ENCODE assay signal across 7 cellular contexts in the genomic region with DNA sequence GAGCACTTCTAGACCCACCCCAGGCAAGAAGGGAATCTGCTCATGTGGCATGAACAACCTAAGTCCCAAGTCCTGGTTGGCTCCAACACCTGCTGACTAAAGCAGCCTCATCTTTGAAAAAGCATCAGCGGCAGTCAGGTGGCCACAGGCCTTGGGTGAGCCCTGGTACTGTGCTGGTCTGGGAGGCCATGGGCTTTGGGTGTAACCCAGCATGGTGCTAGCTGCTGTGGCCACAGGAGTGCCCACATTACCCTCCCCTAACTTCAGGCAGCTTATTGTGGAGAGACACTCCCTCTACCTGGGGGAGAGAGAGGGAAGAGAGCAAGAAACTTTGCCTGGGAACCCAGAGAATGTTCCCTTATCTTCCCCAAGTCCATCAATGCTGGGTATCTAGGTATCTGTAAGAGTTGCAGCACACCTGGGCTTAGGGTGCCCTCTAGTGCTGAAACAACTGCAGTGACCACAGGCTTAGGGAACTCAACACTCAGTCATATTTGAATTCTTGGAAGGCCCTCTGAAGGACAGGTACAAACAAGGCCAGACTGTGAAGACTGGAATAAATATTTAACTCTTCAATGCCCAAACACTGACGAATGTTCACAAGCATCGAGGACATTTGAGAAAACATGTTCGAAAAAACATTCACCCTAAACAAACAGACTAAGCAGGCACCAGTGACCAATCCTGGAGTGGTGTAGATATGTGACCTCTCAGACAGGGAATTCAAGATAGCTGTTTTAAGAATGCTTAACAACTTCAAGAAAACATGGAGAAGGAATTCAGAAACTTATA.
DNase-seq lines count a peak whose midpoint lies in the region; ATAC-seq, FAIRE-seq and TF ChIP-seq lines count a peak whose summit lies in the region.

No MANE protein-coding gene starts in this region.

- H3K9me3 Mint-ChIP-seq in nephron, result peaks cover 39% of the 10 kb centered on the region

- TF ChIP-seq POLR2A in GM12878 (IDR thresholded peaks at IDR 0.05; ENCODE audit: low read depth, low read length) (no peak), spleen (IDR thresholded peaks at IDR 0.05) (no peak)

- FAIRE-seq in GM12878 (lab: Jason Lieb, UNC), result no peak

- H3K4me1 ChIP-seq in Karpas-422 (ENCODE audit: low read length) (no peaks in the 10 kb centered on the region), GM12878 (ENCODE audit: control insufficient read depth, insufficient read depth, low read length) (no peaks in the 10 kb centered on the region), spleen (no peaks in the 10 kb centered on the region)

- H3K36me3 Mint-ChIP-seq in nephron (ENCODE audit: low read depth), result peaks cover 91% of the 10 kb centered on the region

- no peak overlapping the region for H3K27ac Mint-ChIP-seq in nephron

- TF ChIP-seq EP300 in GM12878 (IDR thresholded peaks at IDR 0.05; ENCODE audit: borderline replicate concordance in 1 of 2, control insufficient read depth in 1 of 2, low read depth in 2 of 2, low read length in 2 of 2), result no peak

- RAD21 ChIA-PET in GM12878 (lab: Charles Lee; ENCODE audit: unreplicated experiment), result no interaction called here

- SMC1A ChIA-PET in GM12878 (lab: Charles Lee; ENCODE audit: uncharacterized antibody, unreplicated experiment), result interaction anchor here (0.7 to 0.8 kb wide), 2 partner anchors 59 to 221 kb away, joined by 3 to 4 read pairs; no protein-coding TSS in a partner anchor

- POLR2A ChIA-PET in GM12878 (lab: Charles Lee), result no interaction called here

- H4K20me1 ChIP-seq in Karpas-422 (ENCODE audit: insufficient read depth, low read depth, low read length) (no peaks in the 10 kb centered on the region), GM12878 (ENCODE audit: control insufficient read depth, insufficient read depth) (no peaks in the 10 kb centered on the region; the same call in 1 of the 2 replicates)

- no peaks in the 10 kb centered on the region for H3K4me1 Mint-ChIP-seq in nephron

- H3K27me3 Mint-ChIP-seq in nephron (ENCODE audit: low read depth), result no peaks in the 10 kb centered on the region

- 92% methylated on average over 4 of the region's 4 CpGs for WGBS in GM12878 (ENCODE audit: insufficient coverage, insufficient replicate concordance, low lambda C conversion rate, missing lambda C conversion rate)
- WGBS in spleen, 5 donors, result 96 to 99% (median 97%) methylated on average over 4 of the region's 4 CpGs

- H3K9me3 ChIP-seq in Karpas-422 (ENCODE audit: low read length) (peaks cover 17% of the 10 kb centered on the region), GM12878 (replicated peaks; ENCODE audit: control insufficient read depth, insufficient read depth, low read length) (peaks cover 16% of the 10 kb centered on the region), spleen (peaks cover 5 to 52% (median 45%) of the 10 kb centered on the region in 8 donors)

- DNase-seq in Karpas-422, result peak; percentile 72
- DNase-seq in GM12878 (ENCODE audit: low read depth, low spot score), result no peak
- no peak for DNase-seq in activated gamma-delta T cell (lab: John Stamatoyannopoulos, UW)
- no peak for DNase-seq in activated CD8-positive, alpha-beta memory T cell treated with anti-CD3 and anti-CD28 coated beads, Interleukin-2, amount 50 U/mL, for 4 hours
- no peak for DNase-seq in spleen

- peak; percentile 88 for ATAC-seq in GM12878

- peak; percentile 54 for TF ChIP-seq CTCF in GM12875 (IDR thresholded peaks at IDR 0.05; ENCODE audit: borderline replicate concordance, insufficient read depth, low read depth, low read length)
- TF ChIP-seq CTCF in GM12878 (IDR thresholded peaks at IDR 0.05 in 2 of 3, conservative IDR thresholded peaks at IDR 0.05 in 1 of 3; ENCODE audit: control insufficient read depth in 2 of 3, extremely low read depth in 1 of 3, insufficient read depth in 1 of 3, low read depth in 3 of 3, low read length in 3 of 3), result peak; percentile 26 to 61 (median 45); a peak in 5 of 6 replicates
- TF ChIP-seq CTCF in nephron (IDR thresholded peaks at IDR 0.05; ENCODE audit: unreplicated experiment in 3 of 3), result peak in 2 of 3 experiments; percentile 9 to 14
- peak in 1 of 11 experiments; percentile 10 for TF ChIP-seq CTCF in spleen (IDR thresholded peaks at IDR 0.05 in 8 of 11, conservative IDR thresholded peaks at IDR 0.05 in 3 of 11)

- H3K9ac ChIP-seq in Karpas-422 (ENCODE audit: low read length) (no peak overlapping the region), GM12878 (ENCODE audit: control insufficient read depth, insufficient read depth, low read length) (no peak overlapping the region)

- no peak overlapping the region for H3K27ac ChIP-seq in Karpas-422 (ENCODE audit: low read length)
- no peak overlapping the region for H3K27ac ChIP-seq in GM12878 (ENCODE audit: control insufficient read depth, insufficient read depth)
- no peak overlapping the region for H3K27ac ChIP-seq in spleen

- no peak overlapping the region for H3K4me3 Mint-ChIP-seq in nephron

- in situ Hi-C loops in GM12878 (cut with MboI), result no loop called here

- H3K27me3 ChIP-seq in Karpas-422 (ENCODE audit: low read length) (no peaks in the 10 kb centered on the region), GM12878 (replicated peaks in 1 of 2; ENCODE audit: control insufficient read depth in 2 of 2, insufficient read depth in 2 of 2, low read length in 1 of 2) (no peaks in the 10 kb centered on the region), spleen (replicated peaks in 1 of 7) (no peaks in the 10 kb centered on the region)

- H3K4me2 ChIP-seq in Karpas-422 (ENCODE audit: low read depth, low read length, poor library complexity, severe bottlenecking) (no peak overlapping the region), GM12878 (ENCODE audit: control insufficient read depth, insufficient read depth) (no peak overlapping the region)

- CTCF ChIA-PET in GM12878 (lab: Yijun Ruan, JAX), result interaction anchor here (1.2 to 1.4 kb wide), 2 partner anchors 777 to 801 kb away, joined by 4 read pairs; no protein-coding TSS in a partner anchor

- intact Hi-C loops in GM12878 (cut with micrococcal nuclease; ENCODE audit: unreplicated experiment) (loop anchor here (10.0 kb wide), 1 partner anchor 765 kb away; no protein-coding TSS in a partner anchor), spleen (cut with DNase I; ENCODE audit: low total_unique reads) (no loop called here)

- TF ChIP-seq RAD21 in GM12878 (IDR thresholded peaks at IDR 0.05; ENCODE audit: insufficient read depth, low read depth, low read length), result peak; percentile 21; the same call in 1 of the 2 replicates

- no TSS peak for BruUV-seq in GM12878 (replicated peaks; lab: Mats Ljungman, UMichigan)

- no peaks in the 10 kb centered on the region for H3K9me2 ChIP-seq in Karpas-422 (replicated peaks; ENCODE audit: insufficient read depth, low read length)

- peaks cover 69% of the 10 kb centered on the region for H3K36me3 ChIP-seq in Karpas-422 (ENCODE audit: insufficient read depth, low read length)
- H3K36me3 ChIP-seq in GM12878 (ENCODE audit: control insufficient read depth in 2 of 2, insufficient read depth in 2 of 2, low read length in 1 of 2), result peaks cover 10 to 31% of the 10 kb centered on the region in 2 experiments
- peaks cover 0 to 100% (median 88%) of the 10 kb centered on the region in 6 donors for H3K36me3 ChIP-seq in spleen

- H3K4me3 ChIP-seq in GM12875 (ENCODE audit: low read depth, low read length) (no peak overlapping the region), Karpas-422 (ENCODE audit: low read length) (no peak overlapping the region), GM12878 (no peak overlapping the region), spleen (no peak overlapping the region)

- H2AFZ ChIP-seq in Karpas-422 (ENCODE audit: low read length) (no peak overlapping the region), GM12878 (ENCODE audit: control insufficient read depth, low read depth, low read length) (no peak overlapping the region)

- H3K79me2 ChIP-seq in Karpas-422 (ENCODE audit: low read length) (peaks cover 26% of the 10 kb centered on the region), GM12878 (ENCODE audit: control insufficient read depth, insufficient read depth, low read length) (no peaks in the 10 kb centered on the region)

TF ChIP-seq in GM12878, 131 proteins besides CTCF, POLR2A, EP300 and RAD21:
- TF ChIP-seq SREBF1 (IDR thresholded peaks at IDR 0.05; ENCODE audit: low read length) (no peak), KAT2A (conservative IDR thresholded peaks at IDR 0.05; ENCODE audit: control insufficient read depth, low read depth, low read length) (no peak), ZNF622 (IDR thresholded peaks at IDR 0.05) (no peak), RUNX3 (IDR thresholded peaks at IDR 0.05; ENCODE audit: low read length) (peak; percentile 41), SMC3 (IDR thresholded peaks at IDR 0.05; ENCODE audit: borderline replicate concordance, low read length) (peak; percentile 11; the same call in 1 of the 2 replicates)
